Comparison of ENCODE assay signal across 16 cellular contexts in genomic region chr11:29318134-29318845, GRCh38.
A peak's percentile ranks its signal among the peaks of the same experiment; 100 is the strongest.
DNase-seq lines count a peak whose midpoint lies in the region; ATAC-seq and TF ChIP-seq lines count a peak whose summit lies in the region.
"Had no signal": no experiment of that assay in that cellular context is flagged by ENCODE, and none has a peak within 500 bp of the region (broad histone marks: within the 10 kb centered on the region; RNA-seq: fewer than 3 reads in every experiment).

No MANE protein-coding gene starts in this region.

- DNase-seq in Daoy (ENCODE audit: low read depth) (peak; percentile 45), NCI-H226 (peak; percentile 24), chondrocyte (ENCODE audit: low spot score) (no peak), osteoblast (ENCODE audit: insufficient read length, low spot score, missing footprints) (no peak), NCI-H748 treated with DMSO at 0.1 percent for 48 hours (lab: John Stamatoyannopoulos, UW) (no peak)
- DNase-seq in effector CD4-positive, alpha-beta T cell = no peak
- no peak for DNase-seq in activated T-helper 2 cell treated with anti-CD3 and anti-CD28 coated beads, Interferon-gamma antibody, Interleukin-2, Interleukin-4, amounts not matched to agents 10 μg/mL and 5 μg/mL and 100 μg/mL, durations not matched to agents 14 hours and 24 hours and 36 hours (ENCODE audit: low spot score)
- DNase-seq: BE2C, foreskin melanocyte, left ventricle myocardium inferior, NCI-H1436 treated with DMSO at 0.1 percent for 48 hours, NCI-H2171 treated with DMSO at 0.1 percent for 48 hours, nucleus accumbens, PC-9 had no signal

- H3K4me3 ChIP-seq in osteoblast (ENCODE audit: insufficient read depth, low read length) = no peak overlapping the region
- H3K4me3 ChIP-seq: left ventricle myocardium inferior, PC-9 had no signal

- H3K4me2 ChIP-seq in osteoblast (ENCODE audit: insufficient read depth, low read length) = peak overlapping the region; percentile 49
- H3K4me2 ChIP-seq: PC-9 had no signal

- no peaks in the 10 kb centered on the region for H3K27me3 ChIP-seq in osteoblast (ENCODE audit: insufficient read depth, low read length)
- H3K27me3 ChIP-seq: BE2C had no signal

- H3K27ac Mint-ChIP-seq in chondrocyte (ENCODE audit: unreplicated experiment) = peak overlapping the region; percentile 55
- no peak overlapping the region for H3K27ac Mint-ChIP-seq in activated T-helper 2 cell treated with anti-CD3 and anti-CD28 coated beads, Interferon-gamma antibody, Interleukin-2, Interleukin-4, amounts not matched to agents 10 μg/mL and 5 μg/mL and 100 μg/mL, durations not matched to agents 14 hours and 24 hours and 36 hours
- H3K27ac Mint-ChIP-seq: T-helper 2 cell treated with Interferon-gamma antibody and Interleukin-4, amounts not matched to agents 5 μg/mL and 100 μg/mL, for 36 hours had no signal

- H3K27ac ChIP-seq in osteoblast (ENCODE audit: low read depth, low read length) = peak overlapping the region; percentile 94
- H3K27ac ChIP-seq: left ventricle myocardium inferior, PC-9 had no signal

- H3K9me3 Mint-ChIP-seq in chondrocyte (ENCODE audit: low read depth) = no peaks in the 10 kb centered on the region
- H3K9me3 Mint-ChIP-seq in activated T-helper 2 cell treated with anti-CD3 and anti-CD28 coated beads, Interferon-gamma antibody, Interleukin-2, Interleukin-4, amounts not matched to agents 10 μg/mL and 5 μg/mL and 100 μg/mL, durations not matched to agents 14 hours and 24 hours and 36 hours = peaks cover 7% of the 10 kb centered on the region

- H4K20me1 ChIP-seq in osteoblast (ENCODE audit: insufficient read depth, low read length) = no peaks in the 10 kb centered on the region

- H2AFZ ChIP-seq in osteoblast (ENCODE audit: low read length) = no peak overlapping the region
- H2AFZ ChIP-seq: PC-9 had no signal

- H3K36me3 ChIP-seq in osteoblast (ENCODE audit: insufficient read depth, low read length) = no peaks in the 10 kb centered on the region
- H3K36me3 ChIP-seq: BE2C, left ventricle myocardium inferior had no signal

- no peak for ATAC-seq in HG03354 (IDR thresholded peaks at IDR 0.05; ENCODE audit: poor library complexity, severe bottlenecking, unreplicated experiment)

- no peak overlapping the region for H3K4me3 Mint-ChIP-seq in chondrocyte (ENCODE audit: unreplicated experiment)
- H3K4me3 Mint-ChIP-seq in activated T-helper 2 cell treated with anti-CD3 and anti-CD28 coated beads, Interferon-gamma antibody, Interleukin-2, Interleukin-4, amounts not matched to agents 10 μg/mL and 5 μg/mL and 100 μg/mL, durations not matched to agents 14 hours and 24 hours and 36 hours (ENCODE audit: low read depth) = no peak overlapping the region
- H3K4me3 Mint-ChIP-seq: T-helper 2 cell treated with Interferon-gamma antibody and Interleukin-4, amounts not matched to agents 5 μg/mL and 100 μg/mL, for 36 hours had no signal

- no peaks in the 10 kb centered on the region for H3K36me3 Mint-ChIP-seq in chondrocyte (ENCODE audit: low read depth)
- H3K36me3 Mint-ChIP-seq in activated T-helper 2 cell treated with anti-CD3 and anti-CD28 coated beads, Interferon-gamma antibody, Interleukin-2, Interleukin-4, amounts not matched to agents 10 μg/mL and 5 μg/mL and 100 μg/mL, durations not matched to agents 14 hours and 24 hours and 36 hours (ENCODE audit: low read depth) = no peaks in the 10 kb centered on the region

- H3K27me3 Mint-ChIP-seq in chondrocyte (ENCODE audit: low read depth) = no peaks in the 10 kb centered on the region
- no peaks in the 10 kb centered on the region for H3K27me3 Mint-ChIP-seq in activated T-helper 2 cell treated with anti-CD3 and anti-CD28 coated beads, Interferon-gamma antibody, Interleukin-2, Interleukin-4, amounts not matched to agents 10 μg/mL and 5 μg/mL and 100 μg/mL, durations not matched to agents 14 hours and 24 hours and 36 hours (ENCODE audit: low read depth)

- intact Hi-C loops in activated T-helper 2 cell treated with anti-CD3 and anti-CD28 coated beads, Interferon-gamma antibody, Interleukin-2, Interleukin-4, amounts not matched to agents 10 μg/mL and 5 μg/mL and 100 μg/mL, durations not matched to agents 14 hours and 24 hours and 36 hours (cut with micrococcal nuclease) = no loop called here

- peaks cover 20% of the 10 kb centered on the region for H3K4me1 Mint-ChIP-seq in chondrocyte (ENCODE audit: low read depth)
- H3K4me1 Mint-ChIP-seq in activated T-helper 2 cell treated with anti-CD3 and anti-CD28 coated beads, Interferon-gamma antibody, Interleukin-2, Interleukin-4, amounts not matched to agents 10 μg/mL and 5 μg/mL and 100 μg/mL, durations not matched to agents 14 hours and 24 hours and 36 hours (ENCODE audit: low read depth) = no peaks in the 10 kb centered on the region

- H3K79me2 ChIP-seq in osteoblast (ENCODE audit: insufficient read depth, low read length) = no peaks in the 10 kb centered on the region

- H3K9me3 ChIP-seq in osteoblast (ENCODE audit: low read depth, low read length) = no peaks in the 10 kb centered on the region
- H3K9me3 ChIP-seq: BE2C, left ventricle myocardium inferior had no signal

- TF ChIP-seq CTCF in chondrocyte (IDR thresholded peaks at IDR 0.05) = no peak
- no peak for TF ChIP-seq CTCF in osteoblast (IDR thresholded peaks at IDR 0.05; ENCODE audit: extremely low read depth, low read depth, low read length)

- H3K4me1 ChIP-seq in osteoblast (ENCODE audit: insufficient read depth, low read length) = peaks cover 20% of the 10 kb centered on the region
- H3K4me1 ChIP-seq: BE2C, left ventricle myocardium inferior had no signal

Comparison
In these comparisons a context has a peak if more than half of its experiments do, and no peak if none do; other contexts are left out.
1. DNase-seq: peak in Daoy (single experiment) and NCI-H226 (single experiment); none in chondrocyte (single experiment), osteoblast (single experiment), effector CD4-positive, alpha-beta T cell (single experiment), NCI-H748 treated with DMSO at 0.1 percent for 48 hours (single experiment) and activated T-helper 2 cell treated with anti-CD3 and anti-CD28 coated beads, Interferon-gamma antibody, Interleukin-2, Interleukin-4, amounts not matched to agents 10 μg/mL and 5 μg/mL and 100 μg/mL, durations not matched to agents 14 hours and 24 hours and 36 hours (single experiment).